ENCODE assay signal across 1 cellular context in genomic region chr19:1854032-1854541, GRCh38.
TF ChIP-seq lines count a peak whose summit lies in the region.

No MANE protein-coding gene starts in this region.

TF ChIP-seq in H1, 55 proteins besides CTCF, POLR2A, EP300 and RAD21:
- TF ChIP-seq GABPA (IDR thresholded peaks at IDR 0.05; ENCODE audit: borderline replicate concordance, insufficient read depth, low read length) (no peak), EZH2 (IDR thresholded peaks at IDR 0.05; ENCODE audit: low read depth, low read length, severe bottlenecking) (no peak), CEBPB (IDR thresholded peaks at IDR 0.05; ENCODE audit: low read depth, low read length) (no peak), YY1 (IDR thresholded peaks at IDR 0.05; ENCODE audit: low read depth, low read length) (no peak), TAF1 (IDR thresholded peaks at IDR 0.05; ENCODE audit: low read depth, low read length) (no peak), BCL11A (IDR thresholded peaks at IDR 0.05; ENCODE audit: low read depth in 2 of 2, low read length in 2 of 2) (no peak), JUN (IDR thresholded peaks at IDR 0.05; ENCODE audit: low read depth, low read length) (no peak), RBBP5 (IDR thresholded peaks at IDR 0.05; ENCODE audit: borderline replicate concordance, low read depth, low read length) (no peak), FOSL1 (IDR thresholded peaks at IDR 0.05; ENCODE audit: insufficient read depth, low read depth, low read length) (no peak), TEAD4 (IDR thresholded peaks at IDR 0.05; ENCODE audit: low read depth, low read length) (no peak), CBX5 (IDR thresholded peaks at IDR 0.05; ENCODE audit: low read depth, low read length) (no peak), SIRT6 (IDR thresholded peaks at IDR 0.05; ENCODE audit: low read length) (no peak), EGR1 (IDR thresholded peaks at IDR 0.05; ENCODE audit: borderline replicate concordance, low read depth, low read length) (no peak), ZNF274 (IDR thresholded peaks at IDR 0.05; ENCODE audit: borderline replicate concordance, extremely low read depth, low read length) (no peak)
